8 cellular contexts compared by ENCODE assay signal in the genomic region with DNA sequence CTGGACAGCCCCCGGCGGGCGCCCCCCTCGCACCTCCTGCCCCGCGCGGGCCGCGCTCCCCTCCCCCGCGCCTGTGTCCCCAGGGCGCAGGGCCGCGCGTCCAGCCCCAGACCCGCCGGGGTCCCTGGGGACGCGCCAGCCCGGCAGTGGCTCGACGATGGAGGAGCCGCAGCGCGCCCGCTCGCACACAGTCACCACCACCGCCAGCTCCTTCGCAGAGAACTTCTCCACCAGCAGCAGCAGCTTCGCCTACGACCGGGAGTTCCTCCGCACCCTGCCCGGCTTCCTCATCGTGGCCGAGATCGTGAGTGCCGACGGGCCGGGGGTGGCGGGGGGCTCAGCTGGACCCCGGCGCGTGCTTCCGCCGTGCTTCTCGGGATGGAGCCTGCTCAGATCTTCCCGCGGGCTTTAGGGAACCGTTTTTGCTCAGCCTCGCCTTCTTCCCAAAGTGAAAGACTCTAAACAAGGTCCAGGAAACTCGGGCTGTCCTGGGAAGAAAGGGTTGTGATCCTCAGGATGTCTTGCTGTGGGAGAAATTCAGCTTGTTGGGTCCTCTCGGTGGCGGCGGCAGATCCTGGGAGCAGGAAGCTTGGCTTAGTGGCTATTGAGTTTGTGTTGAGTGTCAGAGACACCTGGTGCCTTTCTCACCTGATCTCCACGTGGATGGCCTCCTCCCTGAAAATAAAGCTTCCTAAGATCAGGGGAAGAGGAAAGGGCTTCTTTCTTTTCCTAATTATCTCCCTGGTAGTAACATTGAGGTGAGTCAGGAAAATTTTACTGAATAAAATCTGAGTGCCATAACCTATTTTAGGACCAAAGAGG. TPM values are rescaled to one million over a fixed set of nuclear protein-coding genes. Genes with fewer than 3 reads are reported as not detected.
DNase-seq lines count a peak whose midpoint lies in the region; ATAC-seq and TF ChIP-seq lines count a peak whose summit lies in the region.

No MANE protein-coding gene starts in this region.

- H3K79me1 ChIP-seq in trophoblast cell (ENCODE audit: low read length) = no peaks in the 10 kb centered on the region

- H3K27me3 ChIP-seq in OCI-LY3 (ENCODE audit: low read depth, low read length) (0 out of 2 replicates have a peak, but pooled peaks cover 6% of the 10 kb centered on the region), trophoblast cell (ENCODE audit: insufficient read depth, low read length) (peaks cover 6% of the 10 kb centered on the region)

- H3K9ac ChIP-seq in OCI-LY3 (ENCODE audit: low read length) (peak overlapping the region; percentile 70), trophoblast cell (ENCODE audit: low read length) (no peak overlapping the region)

- no CpG with 5 or more reads among the region's 56 CpGs for WGBS in trophoblast cell (ENCODE audit: extremely low coverage, insufficient coverage, insufficient read length)

- peaks cover 13% of the 10 kb centered on the region for H3K9me3 Mint-ChIP-seq in activated naive CD4-positive, alpha-beta T cell treated with anti-CD3 and anti-CD28 coated beads for 36 hours

- no peak overlapping the region for H3K27ac Mint-ChIP-seq in activated naive CD4-positive, alpha-beta T cell treated with anti-CD3 and anti-CD28 coated beads for 36 hours

- no peaks in the 10 kb centered on the region for H3K36me3 Mint-ChIP-seq in activated naive CD4-positive, alpha-beta T cell treated with anti-CD3 and anti-CD28 coated beads for 36 hours (ENCODE audit: low read depth)

- no peak overlapping the region for H2AK5ac ChIP-seq in trophoblast cell (ENCODE audit: low read length)

- H2BK12ac ChIP-seq in trophoblast cell (ENCODE audit: low read length) = no peak overlapping the region

- H3K4me3 Mint-ChIP-seq in activated naive CD4-positive, alpha-beta T cell treated with anti-CD3 and anti-CD28 coated beads for 36 hours = peak overlapping the region; percentile 82

- H3K36me3 ChIP-seq in OCI-LY3 (replicated peaks; ENCODE audit: low read depth, low read length) (no peaks in the 10 kb centered on the region), trophoblast cell (ENCODE audit: control insufficient read depth in 1 of 2, insufficient read depth in 2 of 2, low read length in 2 of 2) (no peaks in the 10 kb centered on the region)

- H3K4me1 ChIP-seq in OCI-LY3 (ENCODE audit: low read length) (peaks cover 11% of the 10 kb centered on the region), trophoblast cell (ENCODE audit: control insufficient read depth in 1 of 2, insufficient read depth in 2 of 2, low read length in 2 of 2) (peaks cover 3 to 6% of the 10 kb centered on the region in 2 experiments)

- peak overlapping the region; percentile 89 for H3K4me2 ChIP-seq in OCI-LY3 (ENCODE audit: low read length)
- peak overlapping the region; percentile 87 for H3K4me2 ChIP-seq in trophoblast cell (ENCODE audit: low read length)

- H4K12ac ChIP-seq in trophoblast cell (ENCODE audit: low read depth, low read length) = no peak overlapping the region

- H4K91ac ChIP-seq in trophoblast cell (ENCODE audit: low read depth, low read length) = no peak overlapping the region

- no peak overlapping the region for H3K23ac ChIP-seq in trophoblast cell (ENCODE audit: low read length)

- no peak overlapping the region for H3K27ac ChIP-seq in OCI-LY3 (ENCODE audit: low read length)
- no peak overlapping the region for H3K27ac ChIP-seq in trophoblast cell (ENCODE audit: low read depth, low read length)

- H3K14ac ChIP-seq in trophoblast cell (ENCODE audit: low read length) = no peak overlapping the region

- no peaks in the 10 kb centered on the region for H3K9me3 ChIP-seq in OCI-LY3 (ENCODE audit: insufficient read depth, low read length)
- no peaks in the 10 kb centered on the region for H3K9me3 ChIP-seq in trophoblast cell (ENCODE audit: insufficient read depth, low read depth, low read length)

- intact Hi-C loops in activated naive CD4-positive, alpha-beta T cell treated with anti-CD3 and anti-CD28 coated beads for 36 hours (cut with micrococcal nuclease) = loop anchor here (1.0 to 5.0 kb wide), 7 partner anchors 50 to 333 kb away; a partner anchor contains a TSS
- intact Hi-C loops in Right ventricle myocardium inferior (cut with DNase I) = loop anchor here (1.0 to 5.0 kb wide), 3 partner anchors 38 to 59 kb away; no protein-coding TSS in a partner anchor

- CTCF ChIA-PET in activated naive CD4-positive, alpha-beta T cell treated with anti-CD3 and anti-CD28 coated beads for 36 hours (lab: Charles Lee) = interaction anchor here (0.6 to 3.9 kb wide), 14 partner anchors 11 to 199 kb away, joined by 3 to 37 read pairs (median 4); no protein-coding TSS in a partner anchor

- H2BK120ac ChIP-seq in trophoblast cell (ENCODE audit: insufficient read depth, low read length, poor library complexity) = no peak overlapping the region

- peak overlapping the region; percentile 88 for H3K4me3 ChIP-seq in OCI-LY3 (ENCODE audit: low read length)
- H3K4me3 ChIP-seq in trophoblast cell (ENCODE audit: low read depth, low read length) = peak overlapping the region; percentile 71

- no peak overlapping the region for H2BK5ac ChIP-seq in trophoblast cell (ENCODE audit: low read depth, low read length, poor library complexity)

- H3K18ac ChIP-seq in trophoblast cell (ENCODE audit: low read length) = no peak overlapping the region

- peak overlapping the region; percentile 0 for H4K8ac ChIP-seq in trophoblast cell (ENCODE audit: low read depth, low read length)

- peaks cover 36% of the 10 kb centered on the region for H3K4me1 Mint-ChIP-seq in activated naive CD4-positive, alpha-beta T cell treated with anti-CD3 and anti-CD28 coated beads for 36 hours (ENCODE audit: low read depth)

- ATAC-seq in HG02588 (IDR thresholded peaks at IDR 0.05; ENCODE audit: unreplicated experiment) (peak; percentile 35), Right ventricle myocardium inferior (peak; percentile 54)

- H3K27me3 Mint-ChIP-seq in activated naive CD4-positive, alpha-beta T cell treated with anti-CD3 and anti-CD28 coated beads for 36 hours (ENCODE audit: low read depth) = peaks cover 2% of the 10 kb centered on the region

- H2AFZ ChIP-seq in OCI-LY3 (ENCODE audit: low read depth, low read length) = peak overlapping the region; percentile 75
- peak overlapping the region; percentile 53 for H2AFZ ChIP-seq in trophoblast cell (ENCODE audit: insufficient read depth, low read length, poor library complexity)

- H3K4ac ChIP-seq in trophoblast cell (ENCODE audit: low read depth, low read length) = no peak overlapping the region

- DNase-seq in GDM1 (lab: John Stamatoyannopoulos, UW) = peak; percentile 35
- peak; percentile 46 for DNase-seq in activated naive CD4-positive, alpha-beta T cell treated with anti-CD3 and anti-CD28 coated beads for 36 hours
- peak; percentile 80 for DNase-seq in Right ventricle myocardium inferior (ENCODE audit: missing footprints)
- peak; percentile 22 to 50 for DNase-seq in trophoblast cell
- no peak for DNase-seq in NCI-H446 (lab: John Stamatoyannopoulos, UW)
- no peak for DNase-seq in MV-4-11 (lab: John Stamatoyannopoulos, UW)

- TF ChIP-seq CTCF in OCI-LY3 (IDR thresholded peaks at IDR 0.05; ENCODE audit: low read depth, low read length) = no peak

- 0 out of 2 replicates have a peak, but pooled peaks cover 3% of the 10 kb centered on the region for H4K20me1 ChIP-seq in OCI-LY3 (ENCODE audit: insufficient read depth, low read length)

- H3K79me2 ChIP-seq in OCI-LY3 (ENCODE audit: low read length) = no peaks in the 10 kb centered on the region
- H3K79me2 ChIP-seq in trophoblast cell (ENCODE audit: control insufficient read depth, insufficient read depth, low read length, poor library complexity) = no peaks in the 10 kb centered on the region

RNA-seq across cellular contexts. Expression of a gene that starts 0.5 kb away (rescaled TPM):
- total RNA-seq in activated naive CD4-positive, alpha-beta T cell treated with anti-CD3 and anti-CD28 coated beads for 36 hours = 10 to 100 TPM; 16.0 to 19.1 TPM
- total RNA-seq in Right ventricle myocardium inferior = 6.3 TPM
- 2.6 and 3.0 TPM in 2 replicates for polyA plus RNA-seq in trophoblast cell (2013)

Comparison
In these comparisons a context has a peak if more than half of its experiments do, and no peak if none do; other contexts are left out.
1. DNase-seq: peak in GDM1 (single experiment), activated naive CD4-positive, alpha-beta T cell treated with anti-CD3 and anti-CD28 coated beads for 36 hours (single experiment), Right ventricle myocardium inferior (single experiment) and trophoblast cell (2 of 2); none in NCI-H446 (0 of 2) and MV-4-11 (single experiment).